1 cellular context compared by ENCODE assay signal in the genomic region with DNA sequence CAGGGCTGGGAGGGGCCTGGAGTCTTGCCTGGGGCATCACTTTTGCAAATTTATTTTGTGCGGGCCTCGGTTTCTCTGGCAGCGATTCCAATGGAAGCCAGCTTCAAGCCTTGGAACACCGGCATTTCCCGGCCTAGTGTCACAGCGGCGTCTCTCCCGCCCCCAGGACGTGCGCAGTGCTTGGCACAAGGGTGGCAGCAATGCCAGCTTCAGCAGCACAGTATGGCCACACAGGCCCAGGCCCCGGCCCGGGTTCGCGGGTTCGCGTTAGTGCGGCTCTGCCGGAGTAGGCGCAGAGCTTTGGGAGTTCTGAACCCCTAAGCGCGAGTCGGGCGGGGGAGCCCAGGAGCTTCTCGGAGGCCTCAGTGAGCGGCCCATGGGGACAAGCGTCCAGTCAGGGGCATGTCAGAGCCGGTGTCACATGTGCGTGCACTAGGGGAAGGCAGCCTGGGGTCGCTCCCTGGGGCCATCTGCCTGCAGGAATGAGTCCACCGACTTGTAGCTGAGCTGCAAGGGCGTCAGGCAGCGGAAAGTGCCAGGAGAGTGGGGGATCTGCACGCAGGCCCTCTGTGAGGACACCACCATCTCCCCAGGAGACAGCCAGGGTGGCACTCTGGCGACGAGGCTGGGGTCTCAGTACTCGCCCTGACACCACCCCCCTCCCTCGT.
A peak's percentile ranks its signal among the peaks of the same experiment; 100 is the strongest.
TF ChIP-seq lines count a peak whose summit lies in the region.

No MANE protein-coding gene starts in this region.

TF ChIP-seq in HepG2, 621 proteins besides CTCF, POLR2A, EP300 and RAD21:
- TF ChIP-seq HNRNPL (IDR thresholded peaks at IDR 0.05; ENCODE audit: low read depth, low read length): 0 out of 2 replicates have a peak, but pooled peaks have one; percentile 57
TF ChIP-seq in HepG2: peak in this region for 1; not testable (repeated sequence) for 620.
